Comparison of ENCODE assay signal across 8 cellular contexts in genomic region chr4:70735915-70736314, GRCh38. TPM values are rescaled to one million over a fixed set of nuclear protein-coding genes. Genes with fewer than 3 reads are reported as not detected.
DNase-seq lines count a peak whose midpoint lies in the region; ATAC-seq, FAIRE-seq and TF ChIP-seq lines count a peak whose summit lies in the region.
"Not testable (repeated sequence)": the region's sequence is repeated elsewhere in the genome, so short reads cannot be mapped to it uniquely, and the experiment has no call there.

No MANE protein-coding gene starts in this region.

- H3K27ac Mint-ChIP-seq in activated CD4-positive, alpha-beta T cell treated with anti-CD3 and anti-CD28 coated beads, Interleukin-2, amount 10 ng/mL, durations not matched to agents 24 days and 14 days: peak overlapping the region; percentile 43

- in situ Hi-C loops in KBM-7 (cut with MboI; ENCODE audit: low pct_unique_long_range_greater_than_20kb, low sequenced_read_pairs); Panc1 (cut with HindIII; ENCODE audit: low pct_unique_long_range_greater_than_20kb, low sequenced_read_pairs): not testable (repeated sequence)

- not testable (repeated sequence) for H3K27ac ChIP-seq in Panc1 (ENCODE audit: low read length); neural cell (ENCODE audit: low read length)
- peak overlapping the region in 1 of 4 donors; percentile 79 for H3K27ac ChIP-seq in body of pancreas

- DNase-seq in GM12864 (ENCODE audit: low read depth); Panc1 (ENCODE audit: low read depth, low spot score); Right ventricle myocardium superior: not testable (repeated sequence)
- peak; percentile 61 for DNase-seq in KBM-7
- peak; percentile 76 for DNase-seq in activated CD4-positive, alpha-beta T cell treated with anti-CD3 and anti-CD28 coated beads, Interleukin-2, amount 10 ng/mL, durations not matched to agents 24 days and 14 days
- peak in 3 of 4 donors; percentile 26 to 36 (median 36) for DNase-seq in body of pancreas

- not testable (repeated sequence) for H3F3A ChIP-seq in neural cell (ENCODE audit: insufficient read depth, low read length, poor library complexity, severe bottlenecking)

- H2AFZ ChIP-seq in neural cell (ENCODE audit: low read depth, low read length): not testable (repeated sequence)

- FAIRE-seq in A204.1 (lab: Jason Lieb, UNC): peak; percentile 27

- TF ChIP-seq CTCF in GM12864 (IDR thresholded peaks at IDR 0.05; ENCODE audit: low read depth, low read length, missing control alignments) (peak; percentile 45), Panc1 (IDR thresholded peaks at IDR 0.05) (peak; percentile 68), body of pancreas (IDR thresholded peaks at IDR 0.05) (peak in 3 of 7 experiments; percentile 4 to 25 (median 7)), neural cell (IDR thresholded peaks at IDR 0.05; ENCODE audit: poor library complexity, severe bottlenecking) (peak; percentile 31)

- not testable (repeated sequence) for H3K4me1 ChIP-seq in Panc1 (ENCODE audit: control insufficient read depth, insufficient read depth, low read length)
- H3K4me1 ChIP-seq in body of pancreas: peaks cover 27% of the 10 kb centered on the region

- H3K27me3 ChIP-seq in Panc1 (ENCODE audit: control insufficient read depth, insufficient read depth, low read length); body of pancreas; neural cell (ENCODE audit: insufficient read depth, low read depth, low read length): not testable (repeated sequence)

- peaks cover 18% of the 10 kb centered on the region for H4K20me1 ChIP-seq in neural cell (ENCODE audit: insufficient read depth)

- intact Hi-C loops in Panc1 (cut with micrococcal nuclease; ENCODE audit: unreplicated experiment); body of pancreas (cut with DNase I); Right ventricle myocardium superior (cut with DNase I): not testable (repeated sequence)
- intact Hi-C loops in activated CD4-positive, alpha-beta T cell treated with anti-CD3 and anti-CD28 coated beads, Interleukin-2, amount 10 ng/mL, durations not matched to agents 24 days and 14 days (cut with micrococcal nuclease): loop anchor here (10.0 kb wide), 2 partner anchors 189 to 259 kb away; partner anchors contain the start of gene DCK

- POLR2A ChIA-PET in Panc1 (lab: Charles Lee): interaction anchor here (0.7 kb wide), 1 partner anchor 14 kb away, joined by 3 read pairs; no protein-coding TSS in a partner anchor

- H3K27me3 Mint-ChIP-seq in activated CD4-positive, alpha-beta T cell treated with anti-CD3 and anti-CD28 coated beads, Interleukin-2, amount 10 ng/mL, durations not matched to agents 24 days and 14 days: not testable (repeated sequence)

- H3K79me2 ChIP-seq in neural cell (replicated peaks; ENCODE audit: insufficient read depth, low read length): peaks cover 69% of the 10 kb centered on the region

- H3K9me3 ChIP-seq in Panc1 (ENCODE audit: control insufficient read depth, insufficient read depth, low read depth, low read length); body of pancreas; neural cell (ENCODE audit: low read length): not testable (repeated sequence)

- TF ChIP-seq RAD21 in neural cell (conservative IDR thresholded peaks at IDR 0.05): not testable (repeated sequence)

- ATAC-seq in Panc1: peak; percentile 87
- not testable (repeated sequence) for ATAC-seq in body of pancreas
- ATAC-seq in Right ventricle myocardium superior (ENCODE audit: poor library complexity): peak; percentile 56

- H3K36me3 ChIP-seq in Panc1 (ENCODE audit: control insufficient read depth, insufficient read depth, low read length); body of pancreas (replicated peaks in 1 of 2; ENCODE audit: insufficient read depth in 1 of 2, low read depth in 2 of 2); neural cell (ENCODE audit: insufficient read depth, low read length): not testable (repeated sequence)

- H3K4me1 Mint-ChIP-seq in activated CD4-positive, alpha-beta T cell treated with anti-CD3 and anti-CD28 coated beads, Interleukin-2, amount 10 ng/mL, durations not matched to agents 24 days and 14 days: peaks cover 33% of the 10 kb centered on the region

- not testable (repeated sequence) for H3K36me3 Mint-ChIP-seq in activated CD4-positive, alpha-beta T cell treated with anti-CD3 and anti-CD28 coated beads, Interleukin-2, amount 10 ng/mL, durations not matched to agents 24 days and 14 days (ENCODE audit: low read depth)

- not testable (repeated sequence) for BruUV-seq in Panc1 (replicated peaks; lab: Mats Ljungman, UMichigan)

- CTCF ChIA-PET in Panc1 (lab: Charles Lee): interaction anchor here (0.6 to 0.7 kb wide), 2 partner anchors 74 to 798 kb away, joined by 6 read pairs; no protein-coding TSS in a partner anchor

- H3K9me2 ChIP-seq in neural cell (ENCODE audit: insufficient read depth, low read length): not testable (repeated sequence)

- not testable (repeated sequence) for H3K9ac ChIP-seq in neural cell (ENCODE audit: low read length)

- peak overlapping the region; percentile 63 for H3K4me3 Mint-ChIP-seq in activated CD4-positive, alpha-beta T cell treated with anti-CD3 and anti-CD28 coated beads, Interleukin-2, amount 10 ng/mL, durations not matched to agents 24 days and 14 days

- H3K4me2 ChIP-seq in neural cell (ENCODE audit: low read length): not testable (repeated sequence)

- not testable (repeated sequence) for H3K9me3 Mint-ChIP-seq in activated CD4-positive, alpha-beta T cell treated with anti-CD3 and anti-CD28 coated beads, Interleukin-2, amount 10 ng/mL, durations not matched to agents 24 days and 14 days

- H3K4me3 ChIP-seq in GM12864 (ENCODE audit: low read depth, low read length); Panc1 (ENCODE audit: low read depth in 2 of 2, low read length in 2 of 2); body of pancreas; neural cell (ENCODE audit: low read length): not testable (repeated sequence)

- not testable (repeated sequence) for TF ChIP-seq POLR2A in body of pancreas (IDR thresholded peaks at IDR 0.05)

- 60 to 65% methylated on average over 2 of the region's 2 CpGs for WGBS in body of pancreas, 2 donors

- not testable (repeated sequence) for TF ChIP-seq EP300 in neural cell (conservative IDR thresholded peaks at IDR 0.05; ENCODE audit: poor library complexity, severe bottlenecking)

RNA-seq across cellular contexts. Expression of gene RUFY3, which starts 14.2 kb away (rescaled TPM):
- total RNA-seq in Panc1 (2021; ENCODE audit: unreplicated experiment) (29.6 TPM), body of pancreas (10 to 100 TPM; 46.4 to 62.6 TPM), Right ventricle myocardium superior (19.4 TPM)
- 16.2 TPM for polyA plus RNA-seq in Panc1 (2012; ENCODE audit: insufficient read length)
- total RNA-seq in activated CD4-positive, alpha-beta T cell treated with anti-CD3 and anti-CD28 coated beads, Interleukin-2, amount 10 ng/mL, durations not matched to agents 24 days and 14 days: 11.5 and 14.8 TPM in 2 replicates
- polyA plus RNA-seq in neural cell: 360 and 414 TPM in 2 replicates
- polyA minus RNA-seq in neural cell: 608 and 652 TPM in 2 replicates

RNA-seq across cellular contexts. Expression of gene UTP3, which starts 47.6 kb away (rescaled TPM):
- total RNA-seq in Panc1 (2021; ENCODE audit: unreplicated experiment): 20.6 TPM
- 25.7 TPM for polyA plus RNA-seq in Panc1 (2012; ENCODE audit: insufficient read length)
- 45.9 and 47.6 TPM in 2 replicates for total RNA-seq in activated CD4-positive, alpha-beta T cell treated with anti-CD3 and anti-CD28 coated beads, Interleukin-2, amount 10 ng/mL, durations not matched to agents 24 days and 14 days
- total RNA-seq in body of pancreas: 10 to 100 TPM; 12.5 to 15.5 TPM
- 15.0 TPM for total RNA-seq in Right ventricle myocardium superior
- polyA plus RNA-seq in neural cell: 11.3 and 13.1 TPM in 2 replicates
- 19.7 and 23.8 TPM in 2 replicates for polyA minus RNA-seq in neural cell
